Comparison of ENCODE assay signal across 31 cellular contexts in genomic region chr5:3715048-3715447, GRCh38.
"Had no signal": no experiment of that assay in that cellular context is flagged by ENCODE, and none has a peak within 500 bp of the region (broad histone marks: within the 10 kb centered on the region; RNA-seq: fewer than 3 reads in every experiment).

No MANE protein-coding gene starts in this region.

- H3K4me3 ChIP-seq: adrenal gland, body of pancreas, coronary artery, dorsolateral prefrontal cortex, left lung, ovary, smooth muscle cell, transverse colon, vagina had no signal

- H3K27ac Mint-ChIP-seq: activated CD4-positive, alpha-beta memory T cell treated with anti-CD3 and anti-CD28 coated beads for 36 hours; activated CD4-positive, alpha-beta T cell treated with anti-CD3 and anti-CD28 coated beads, Interleukin-2, amount 10 ng/mL, durations not matched to agents 24 days and 14 days; activated naive CD4-positive, alpha-beta T cell treated with anti-CD3 and anti-CD28 coated beads for 36 hours; activated naive CD8-positive, alpha-beta T cell treated with anti-CD3 and anti-CD28 coated beads for 36 hours; activated T-helper 1 cell treated with anti-CD3 and anti-CD28 coated beads, Interleukin-12 subunit alpha, Interleukin-12 subunit beta, Interleukin-2, Interleukin-4 antibody, amounts not matched to agents 30 ng/mL and 10 ng/mL and 1 ng/mL, durations not matched to agents 14 hours and 24 hours and 36 hours; effector memory CD8-positive, alpha-beta T cell; progenitor cell of endocrine pancreas; T-helper 17 cell had no signal

- H3K9me3 Mint-ChIP-seq: activated CD4-positive, alpha-beta T cell treated with anti-CD3 and anti-CD28 coated beads, Interleukin-2, amount 10 ng/mL, durations not matched to agents 24 days and 14 days; activated naive CD4-positive, alpha-beta T cell treated with anti-CD3 and anti-CD28 coated beads for 36 hours; nephron had no signal

- DNase-seq: activated CD4-positive, alpha-beta memory T cell treated with anti-CD3 and anti-CD28 coated beads for 36 hours; activated CD4-positive, alpha-beta T cell treated with anti-CD3 and anti-CD28 coated beads, Interleukin-2, amount 10 ng/mL, durations not matched to agents 24 days and 14 days; activated CD4-positive, CD25-positive, alpha-beta regulatory T cell treated with anti-CD3 and anti-CD28 coated beads, Interleukin-2, amount 50 U/mL, for 72 hours; activated CD8-positive, alpha-beta memory T cell treated with anti-CD3 and anti-CD28 coated beads, Interleukin-2, amount 50 U/mL, for 4 hours; activated effector memory CD4-positive, alpha-beta T cell treated with anti-CD3 and anti-CD28 coated beads, Interleukin-2, amount 50 U/mL, for 16 hours; activated naive CD4-positive, alpha-beta T cell treated with anti-CD3 and anti-CD28 coated beads for 36 hours; activated naive CD8-positive, alpha-beta T cell treated with anti-CD3 and anti-CD28 coated beads for 36 hours; activated T-cell treated with anti-CD3 and anti-CD28 coated beads, Interleukin-2, amount 50 U/mL, for 1 hour; adrenal gland; aorta; body of pancreas; dorsolateral prefrontal cortex; effector memory CD8-positive, alpha-beta T cell; erythroblast; foreskin fibroblast; left lung; mammary epithelial cell; ovary; retina; stimulated activated CD4-positive, alpha-beta T cell treated with anti-CD3 and anti-CD28 coated beads, Interleukin-1b, Interleukin-23, amount 100 ng/mL, for 48 hours; stimulated activated naive CD4-positive, alpha-beta T cell; T-helper 17 cell; T1000; transverse colon; WERI-Rb-1 had no signal

- H3K4me1 Mint-ChIP-seq: activated CD4-positive, alpha-beta T cell treated with anti-CD3 and anti-CD28 coated beads, Interleukin-2, amount 10 ng/mL, durations not matched to agents 24 days and 14 days; activated naive CD8-positive, alpha-beta T cell treated with anti-CD3 and anti-CD28 coated beads for 36 hours; T-helper 17 cell had no signal

- H3K4me1 ChIP-seq: adrenal gland, body of pancreas, left lung, transverse colon, vagina had no signal

- H3K36me3 Mint-ChIP-seq: activated CD4-positive, alpha-beta memory T cell treated with anti-CD3 and anti-CD28 coated beads for 36 hours; activated naive CD8-positive, alpha-beta T cell treated with anti-CD3 and anti-CD28 coated beads for 36 hours had no signal

- H3K27me3 Mint-ChIP-seq: activated CD4-positive, alpha-beta memory T cell treated with anti-CD3 and anti-CD28 coated beads for 36 hours; activated CD4-positive, alpha-beta T cell treated with anti-CD3 and anti-CD28 coated beads, Interleukin-2, amount 10 ng/mL, durations not matched to agents 24 days and 14 days; effector memory CD8-positive, alpha-beta T cell; T-helper 17 cell had no signal

- H3K27ac ChIP-seq: adrenal gland, body of pancreas, coronary artery, dorsolateral prefrontal cortex, left lung, ovary, transverse colon, vagina, WERI-Rb-1 had no signal

- ATAC-seq: body of pancreas; effector memory CD8-positive, alpha-beta T cell; left lung; T-helper 17 cell had no signal

- H3K27me3 ChIP-seq: adrenal gland, body of pancreas, left lung, ovary, transverse colon, vagina had no signal

- H3K36me3 ChIP-seq: adrenal gland, left lung, ovary, transverse colon, vagina, WERI-Rb-1 had no signal

- H3K9me3 ChIP-seq: adrenal gland, body of pancreas, left lung, ovary, transverse colon, vagina had no signal

- H3K4me3 Mint-ChIP-seq: activated CD4-positive, alpha-beta memory T cell treated with anti-CD3 and anti-CD28 coated beads for 36 hours; activated CD4-positive, alpha-beta T cell treated with anti-CD3 and anti-CD28 coated beads, Interleukin-2, amount 10 ng/mL, durations not matched to agents 24 days and 14 days; activated naive CD4-positive, alpha-beta T cell treated with anti-CD3 and anti-CD28 coated beads for 36 hours; activated naive CD8-positive, alpha-beta T cell treated with anti-CD3 and anti-CD28 coated beads for 36 hours; activated T-helper 1 cell treated with anti-CD3 and anti-CD28 coated beads, Interleukin-12 subunit alpha, Interleukin-12 subunit beta, Interleukin-2, Interleukin-4 antibody, amounts not matched to agents 30 ng/mL and 10 ng/mL and 1 ng/mL, durations not matched to agents 14 hours and 24 hours and 36 hours; effector memory CD8-positive, alpha-beta T cell; nephron; T-helper 17 cell had no signal

- H3K4me2 ChIP-seq: smooth muscle cell had no signal
